Comparison of ENCODE assay signal across 13 cellular contexts in the genomic region with DNA sequence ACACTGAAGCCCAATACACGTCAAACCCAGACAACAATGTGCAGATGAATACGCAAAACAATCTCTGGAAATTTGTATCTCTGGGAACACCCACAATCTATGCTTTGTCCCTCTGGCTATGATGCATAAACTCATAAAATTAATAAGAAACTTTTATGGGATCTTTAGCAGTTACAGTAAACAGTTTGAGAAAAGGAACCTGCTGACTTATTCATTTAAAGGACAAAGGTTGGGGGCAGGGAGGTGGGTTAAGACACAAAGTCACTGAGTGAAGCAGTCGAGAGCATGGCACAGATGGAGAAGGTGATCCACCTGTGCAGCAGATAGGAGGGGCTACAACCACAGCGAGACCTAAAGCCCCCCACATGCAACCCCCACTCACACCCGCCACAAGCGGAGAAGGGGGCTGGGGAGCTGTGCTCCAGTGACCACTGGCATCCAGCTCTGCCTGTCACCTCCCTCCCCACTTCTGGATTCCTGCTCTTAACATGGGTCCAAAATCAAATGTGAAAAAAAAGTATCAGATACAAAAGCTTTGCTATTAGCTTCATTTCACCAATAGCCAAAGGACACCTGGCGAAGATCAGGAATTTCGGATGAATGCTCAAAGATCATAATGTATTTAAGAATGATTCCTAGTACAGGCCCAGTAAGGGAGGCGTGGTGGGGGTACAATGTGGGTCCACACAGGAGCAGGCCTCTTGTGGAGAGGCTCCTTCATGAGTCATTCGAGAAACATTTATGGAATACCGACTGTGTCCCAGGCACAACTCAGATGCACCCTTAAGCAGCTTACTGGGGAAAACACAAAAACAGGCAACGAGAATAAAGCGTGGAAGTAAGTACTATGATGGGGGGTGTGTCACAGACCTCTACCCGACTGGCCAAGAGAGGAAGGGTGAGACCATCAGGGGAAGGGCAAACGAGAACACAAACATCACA. TPM values are rescaled to one million over a fixed set of nuclear protein-coding genes. Genes with fewer than 3 reads are reported as not detected.
DNase-seq lines count a peak whose midpoint lies in the region; ATAC-seq and TF ChIP-seq lines count a peak whose summit lies in the region.
"Had no signal": no experiment of that assay in that cellular context is flagged by ENCODE, and none has a peak within 500 bp of the region (broad histone marks: within the 10 kb centered on the region; RNA-seq: fewer than 3 reads in every experiment).

No MANE protein-coding gene starts in this region.

- H3K4me1 Mint-ChIP-seq in effector memory CD8-positive, alpha-beta T cell (ENCODE audit: low read depth in 2 of 2): no peaks in the 10 kb centered on the region
- no peaks in the 10 kb centered on the region for H3K4me1 Mint-ChIP-seq in stimulated activated naive CD8-positive, alpha-beta T cell treated with anti-CD3 and anti-CD28 coated beads, Interleukin-15, amount 100 ng/mL, for 72 hours

- H3K4me3 Mint-ChIP-seq in effector memory CD8-positive, alpha-beta T cell: no peak overlapping the region
- no peak overlapping the region for H3K4me3 Mint-ChIP-seq in stimulated activated naive CD8-positive, alpha-beta T cell treated with anti-CD3 and anti-CD28 coated beads, Interleukin-15, amount 100 ng/mL, for 72 hours

- in situ Hi-C loops in ACHN (cut with HindIII; ENCODE audit: low pct_ligation_motif_present, low pct_unique_long_range_greater_than_20kb, low sequenced_read_pairs): no loop called here

- H3K36me3 Mint-ChIP-seq in effector memory CD8-positive, alpha-beta T cell (ENCODE audit: insufficient read depth): no peaks in the 10 kb centered on the region

- peak; percentile 67 for DNase-seq in ACHN
- peak; percentile 53 for DNase-seq in HT-29 (ENCODE audit: low spot score)
- peak; percentile 85 for DNase-seq in astrocyte of the hippocampus (ENCODE audit: low read depth, low spot score)
- peak; percentile 47 for DNase-seq in kidney epithelial cell (ENCODE audit: low read depth)
- no peak for DNase-seq in stimulated activated CD4-positive, alpha-beta T cell treated with anti-CD3 and anti-CD28 coated beads, Interleukin-2, amount 100 ng/mL, for 48 hours
- DNase-seq in effector memory CD8-positive, alpha-beta T cell: no peak
- DNase-seq in stimulated activated naive CD8-positive, alpha-beta T cell treated with anti-CD3 and anti-CD28 coated beads, Interleukin-15, amount 100 ng/mL, for 72 hours: no peak
- DNase-seq: GDM1, psoas muscle, testis had no signal

- no peaks in the 10 kb centered on the region for H3K36me3 ChIP-seq in kidney epithelial cell (ENCODE audit: control insufficient read depth, insufficient read depth, low read length)

- no peak overlapping the region for H3K4me3 ChIP-seq in kidney epithelial cell (ENCODE audit: low read depth, low read length)
- H3K4me3 ChIP-seq: body of pancreas, psoas muscle, testis had no signal

- no peak for ATAC-seq in effector memory CD8-positive, alpha-beta T cell (replicated peaks)
- no peak for ATAC-seq in stimulated activated naive CD8-positive, alpha-beta T cell treated with anti-CD3 and anti-CD28 coated beads, Interleukin-15, amount 100 ng/mL, for 72 hours
- no peak for ATAC-seq in HG03521 (IDR thresholded peaks at IDR 0.05; ENCODE audit: unreplicated experiment)
- ATAC-seq: body of pancreas, psoas muscle, Right ventricle myocardium inferior had no signal

- TF ChIP-seq CTCF in kidney epithelial cell (IDR thresholded peaks at IDR 0.05; ENCODE audit: insufficient read depth, low read length, poor library complexity, severe bottlenecking): no peak

- H3K27ac Mint-ChIP-seq in effector memory CD8-positive, alpha-beta T cell: no peak overlapping the region
- H3K27ac Mint-ChIP-seq in stimulated activated naive CD8-positive, alpha-beta T cell treated with anti-CD3 and anti-CD28 coated beads, Interleukin-15, amount 100 ng/mL, for 72 hours: peak overlapping the region in 1 of 2 donors; percentile 4

- no peaks in the 10 kb centered on the region for H3K27me3 Mint-ChIP-seq in effector memory CD8-positive, alpha-beta T cell
- no peaks in the 10 kb centered on the region for H3K27me3 Mint-ChIP-seq in stimulated activated naive CD8-positive, alpha-beta T cell treated with anti-CD3 and anti-CD28 coated beads, Interleukin-15, amount 100 ng/mL, for 72 hours

- H3K27me3 ChIP-seq in kidney epithelial cell (ENCODE audit: control insufficient read depth, insufficient read depth, low read length): no peaks in the 10 kb centered on the region
- H3K27me3 ChIP-seq: body of pancreas, testis had no signal

- H3K9me3 Mint-ChIP-seq in effector memory CD8-positive, alpha-beta T cell: no peaks in the 10 kb centered on the region
- peaks cover 0 to 12% of the 10 kb centered on the region in 2 donors for H3K9me3 Mint-ChIP-seq in stimulated activated naive CD8-positive, alpha-beta T cell treated with anti-CD3 and anti-CD28 coated beads, Interleukin-15, amount 100 ng/mL, for 72 hours

RNA-seq across cellular contexts. Expression of gene SMCO4, which starts 44.8 kb away (rescaled TPM):
- 24.6 and 36.4 TPM in 2 replicates for total RNA-seq in HT-29 (2014; rRNA removed; shearing (Covaris generic))
- 12.7 and 20.8 TPM in 2 replicates for total RNA-seq in kidney epithelial cell

Comparison
In these comparisons a context has a peak if more than half of its experiments do, and no peak if none do; other contexts are left out.
1. DNase-seq: peak in ACHN (single experiment), HT-29 (single experiment), astrocyte of the hippocampus (single experiment) and kidney epithelial cell (single experiment); none in stimulated activated CD4-positive, alpha-beta T cell treated with anti-CD3 and anti-CD28 coated beads, Interleukin-2, amount 100 ng/mL, for 48 hours (0 of 2), effector memory CD8-positive, alpha-beta T cell (0 of 3) and stimulated activated naive CD8-positive, alpha-beta T cell treated with anti-CD3 and anti-CD28 coated beads, Interleukin-15, amount 100 ng/mL, for 72 hours (0 of 2).